Comparison of ENCODE assay signal across 1 cellular context in genomic region chr2:119113489-119113770, GRCh38.
TF ChIP-seq lines count a peak whose summit lies in the region.

No MANE protein-coding gene starts in this region.

TF ChIP-seq in GM23338, 12 proteins besides CTCF, POLR2A, EP300 and RAD21 (continued from another document):
- TF ChIP-seq REST (IDR thresholded peaks at IDR 0.05; ENCODE audit: unreplicated experiment): no peak
- TF ChIP-seq STAT1 (IDR thresholded peaks at IDR 0.05; ENCODE audit: unreplicated experiment): no peak
- no peak for TF ChIP-seq NANOG (IDR thresholded peaks at IDR 0.05; ENCODE audit: borderline replicate concordance)
- no peak for TF ChIP-seq JUNB (IDR thresholded peaks at IDR 0.05; ENCODE audit: unreplicated experiment)
- TF ChIP-seq EZH2 (IDR thresholded peaks at IDR 0.05; ENCODE audit: low read depth, unreplicated experiment): no peak
- no peak for TF ChIP-seq ZNF462 (CRISPR knock-in tag; IDR thresholded peaks at IDR 0.05)
- TF ChIP-seq CREB1 (CRISPR knock-in tag; IDR thresholded peaks at IDR 0.05; ENCODE audit: low read depth): no peak
